In the genomic region with DNA sequence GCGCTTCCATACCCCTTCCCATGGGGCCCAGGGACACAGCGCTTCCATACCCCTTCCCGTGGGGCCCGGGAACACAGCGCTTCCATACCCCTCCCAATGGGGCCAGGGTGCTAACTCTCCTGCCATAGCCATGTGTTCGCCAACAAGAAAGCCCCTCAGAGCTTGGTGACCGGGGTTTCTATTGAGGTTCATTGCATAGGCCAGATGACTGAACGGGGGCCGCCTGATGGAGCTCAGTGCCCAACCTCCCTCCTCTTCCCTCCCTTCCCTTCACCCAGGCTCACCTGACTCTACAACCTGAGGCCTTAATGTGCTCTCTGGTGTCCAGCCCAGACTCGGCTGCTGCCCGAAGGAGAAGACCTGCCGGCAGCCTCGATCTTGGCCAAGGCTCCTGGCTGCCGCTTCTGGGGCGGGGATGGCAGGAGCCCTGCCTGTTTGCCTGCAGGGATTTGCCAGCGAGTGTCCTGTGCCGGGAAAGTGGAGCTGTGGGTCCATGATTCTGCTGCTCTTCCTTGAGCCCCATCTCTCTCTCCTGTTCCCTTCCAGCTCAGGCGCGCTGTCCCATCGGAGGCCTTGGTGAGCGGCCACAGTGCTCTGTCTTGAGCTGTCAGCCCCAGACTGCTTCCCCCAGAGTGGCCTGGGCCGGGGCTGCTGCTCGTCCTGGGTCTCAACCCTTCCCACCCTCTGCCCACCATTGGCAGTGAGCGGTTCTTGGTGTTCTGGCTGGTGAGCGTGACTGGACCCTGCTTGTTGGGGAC, we compare ENCODE assay signal across 30 cellular contexts.
DNase-seq lines count a peak whose midpoint lies in the region; ATAC-seq, FAIRE-seq and TF ChIP-seq lines count a peak whose summit lies in the region.
"Had no signal": no experiment of that assay in that cellular context is flagged by ENCODE, and none has a peak within 500 bp of the region (broad histone marks: within the 10 kb centered on the region; RNA-seq: fewer than 3 reads in every experiment).

No MANE protein-coding gene starts in this region.

- no peaks in the 10 kb centered on the region for H3K4me1 Mint-ChIP-seq in CD14-positive monocyte
- H3K4me1 Mint-ChIP-seq: activated CD4-positive, alpha-beta T cell treated with anti-CD3 and anti-CD28 coated beads for 36 hours; nephron had no signal

- H3K9me3 ChIP-seq in kidney (ENCODE audit: control insufficient read depth in 1 of 2, low read length in 2 of 2) (no peaks in the 10 kb centered on the region), prostate gland (no peaks in the 10 kb centered on the region)
- H3K9me3 ChIP-seq: BLaER1 treated with 17β-estradiol and CSF1 and Interleukin-3, amounts not matched to agents 10 nM and 100 nM; Caco-2; heart left ventricle; mucosa of descending colon; psoas muscle; SK-N-SH had no signal

- H3K4me3 Mint-ChIP-seq in CD14-positive monocyte, result no peak overlapping the region
- H3K4me3 Mint-ChIP-seq: activated CD4-positive, alpha-beta T cell treated with anti-CD3 and anti-CD28 coated beads for 36 hours; activated naive CD4-positive, alpha-beta T cell treated with anti-CD3 and anti-CD28 coated beads, Interleukin-2, amount 50 U/mL, for 24 hours; activated T-cell treated with anti-CD3 and anti-CD28 coated beads, Interleukin-2, amount 50 U/mL, for 24 hours; nephron; T-helper 17 cell had no signal

- intact Hi-C loops in CD14-positive monocyte (cut with micrococcal nuclease) (no loop called here), kidney (cut with DNase I) (no loop called here), prostate gland (cut with DNase I) (no loop called here)

- H3K36me3 ChIP-seq in kidney (ENCODE audit: control insufficient read depth in 1 of 2, insufficient read depth in 2 of 2, low read length in 2 of 2), result no peaks in the 10 kb centered on the region
- no peaks in the 10 kb centered on the region for H3K36me3 ChIP-seq in prostate gland

- TF ChIP-seq POLR2A in prostate gland (IDR thresholded peaks at IDR 0.05), result no peak

- H3K27ac ChIP-seq in angular gyrus (ENCODE audit: low read depth, low read length) (peak overlapping the region; percentile 72), kidney (ENCODE audit: low read depth in 2 of 2, low read length in 2 of 2) (no peak overlapping the region), prostate gland (peak overlapping the region; percentile 50 to 56)
- H3K27ac ChIP-seq: BLaER1 treated with 17β-estradiol and CSF1 and Interleukin-3, amounts not matched to agents 10 nM and 100 nM; epithelial cell of prostate; heart left ventricle; psoas muscle had no signal

- peaks cover 0 to 3% (median 0%) of the 10 kb centered on the region in 3 donors for H3K27me3 Mint-ChIP-seq in CD14-positive monocyte (ENCODE audit: low read depth in 3 of 3)
- H3K27me3 Mint-ChIP-seq: activated CD4-positive, alpha-beta T cell treated with anti-CD3 and anti-CD28 coated beads for 36 hours; activated naive CD4-positive, alpha-beta T cell treated with anti-CD3 and anti-CD28 coated beads, Interleukin-2, amount 50 U/mL, for 24 hours; activated T-cell treated with anti-CD3 and anti-CD28 coated beads, Interleukin-2, amount 50 U/mL, for 24 hours; T-helper 17 cell had no signal

- H3K4me3 ChIP-seq in kidney (ENCODE audit: low read length in 2 of 2), result no peak overlapping the region
- H3K4me3 ChIP-seq in prostate gland, result no peak overlapping the region
- H3K4me3 ChIP-seq: BLaER1 treated with 17β-estradiol and CSF1 and Interleukin-3, amounts not matched to agents 10 nM and 100 nM; GM12878; heart left ventricle; mucosa of descending colon; psoas muscle; smooth muscle cell had no signal

- no peaks in the 10 kb centered on the region for H3K27me3 ChIP-seq in prostate gland (replicated peaks; ENCODE audit: insufficient read depth)
- H3K27me3 ChIP-seq: BLaER1 treated with 17β-estradiol and CSF1 and Interleukin-3, amounts not matched to agents 10 nM and 100 nM; heart left ventricle had no signal

- H3K4me1 ChIP-seq in kidney (ENCODE audit: control insufficient read depth in 1 of 2, insufficient read depth in 1 of 2, low read depth in 1 of 2, low read length in 2 of 2) (peaks cover 0 to 6% of the 10 kb centered on the region in 2 donors), prostate gland (replicated peaks) (no peaks in the 10 kb centered on the region)
- H3K4me1 ChIP-seq: BLaER1 treated with 17β-estradiol and CSF1 and Interleukin-3, amounts not matched to agents 10 nM and 100 nM; Caco-2; heart left ventricle; psoas muscle had no signal

- no peak overlapping the region for H3K27ac Mint-ChIP-seq in CD14-positive monocyte
- H3K27ac Mint-ChIP-seq: activated CD4-positive, alpha-beta T cell treated with anti-CD3 and anti-CD28 coated beads for 36 hours; activated naive CD4-positive, alpha-beta T cell treated with anti-CD3 and anti-CD28 coated beads, Interleukin-2, amount 50 U/mL, for 24 hours; activated T-cell treated with anti-CD3 and anti-CD28 coated beads, Interleukin-2, amount 50 U/mL, for 24 hours; nephron; T-helper 17 cell had no signal

- H3K36me3 Mint-ChIP-seq in CD14-positive monocyte, result peaks cover 16 to 21% of the 10 kb centered on the region in 2 donors
- H3K36me3 Mint-ChIP-seq: activated naive CD4-positive, alpha-beta T cell treated with anti-CD3 and anti-CD28 coated beads, Interleukin-2, amount 50 U/mL, for 24 hours had no signal

- no peak for FAIRE-seq in kidney (lab: Jason Lieb, UNC)
- FAIRE-seq: GM12878 had no signal

- no peak overlapping the region for H3K9ac ChIP-seq in kidney (ENCODE audit: low read length in 2 of 2)
- H3K9ac ChIP-seq: BLaER1 treated with 17β-estradiol and CSF1 and Interleukin-3, amounts not matched to agents 10 nM and 100 nM; SK-N-SH had no signal

- 71% methylated on average over 25 of the region's 25 CpGs for WGBS in prostate gland

- no peak for ATAC-seq in GM18861 (IDR thresholded peaks at IDR 0.05; ENCODE audit: unreplicated experiment)
- ATAC-seq: activated CD4-positive, alpha-beta T cell treated with anti-CD3 and anti-CD28 coated beads for 36 hours; GM12878; heart left ventricle; mucosa of descending colon; psoas muscle; T-helper 17 cell had no signal

- H3K9me3 Mint-ChIP-seq in CD14-positive monocyte, result peaks cover 0 to 2% (median 0%) of the 10 kb centered on the region in 7 donors
- H3K9me3 Mint-ChIP-seq: activated naive CD4-positive, alpha-beta T cell treated with anti-CD3 and anti-CD28 coated beads, Interleukin-2, amount 50 U/mL, for 24 hours; activated T-cell treated with anti-CD3 and anti-CD28 coated beads, Interleukin-2, amount 50 U/mL, for 24 hours; nephron had no signal

- DNase-seq in CD14-positive monocyte (ENCODE audit: low spot score) (peak; percentile 40), kidney (peak; percentile 66), prostate gland (ENCODE audit: low spot score) (no peak), putamen (ENCODE audit: low spot score) (no peak), NCI-H82 (lab: John Stamatoyannopoulos, UW) (no peak), T-helper 9 cell (no peak)
- DNase-seq: activated CD4-positive, alpha-beta T cell treated with anti-CD3 and anti-CD28 coated beads for 36 hours; activated T-cell treated with anti-CD3 and anti-CD28 coated beads, Interleukin-2, amount 50 U/mL, for 24 hours; central memory CD4-positive, alpha-beta T cell; DMS79 treated with DMSO at 0.1 percent for 48 hours; HCEC 1CT; NCI-H1092; NCI-H2227 treated with DMSO at 0.1 percent for 48 hours; NCI-H69; RPMI8226; SK-N-SH; substantia nigra; T-helper 17 cell had no signal

- TF ChIP-seq CTCF in CD14-positive monocyte (IDR thresholded peaks at IDR 0.05) (no peak), kidney (IDR thresholded peaks at IDR 0.05; ENCODE audit: borderline replicate concordance, extremely low read depth, insufficient read depth) (no peak), prostate gland (IDR thresholded peaks at IDR 0.05) (no peak)

Comparison
In these comparisons a context has a peak if more than half of its experiments do, and no peak if none do; other contexts are left out.
1. DNase-seq: peak in CD14-positive monocyte (single experiment) and kidney (single experiment); none in prostate gland (single experiment), putamen (single experiment), NCI-H82 (single experiment) and T-helper 9 cell (single experiment).
2. H3K27ac ChIP-seq: peak in angular gyrus (single experiment) and prostate gland (2 of 2); none in kidney (0 of 2).